Comparison of ENCODE assay signal across 35 cellular contexts in genomic region chr20:19874328-19874727, GRCh38.
"Had no signal": no experiment of that assay in that cellular context is flagged by ENCODE, and none has a peak within 500 bp of the region (broad histone marks: within the 10 kb centered on the region; RNA-seq: fewer than 3 reads in every experiment).

No MANE protein-coding gene starts in this region.

- H3K27me3 Mint-ChIP-seq: effector memory CD8-positive, alpha-beta T cell; stimulated activated memory B cell treated with anti-CD40 and anti-IgM and Interleukin-4, amounts not matched to agents 10 μg/mL and 1 μg/mL and 100 μg/mL, for 72 hours; T-helper 17 cell; type B pancreatic cell had no signal

- H3K4me3 Mint-ChIP-seq: activated naive CD4-positive, alpha-beta T cell treated with anti-CD3 and anti-CD28 coated beads for 36 hours; activated naive CD8-positive, alpha-beta T cell treated with anti-CD3 and anti-CD28 coated beads for 36 hours; activated T-helper 1 cell treated with anti-CD3 and anti-CD28 coated beads, Interleukin-12 subunit alpha, Interleukin-12 subunit beta, Interleukin-2, Interleukin-4 antibody, amounts not matched to agents 30 ng/mL and 10 ng/mL and 1 ng/mL, durations not matched to agents 14 hours and 24 hours and 36 hours; brain; effector memory CD8-positive, alpha-beta T cell; mesothelial cell of epicardium; naive thymus-derived CD4-positive, alpha-beta T cell; neural progenitor cell; stimulated activated memory B cell treated with anti-CD40 and anti-IgM and Interleukin-4, amounts not matched to agents 10 μg/mL and 1 μg/mL and 100 μg/mL, for 72 hours; stimulated activated naive CD8-positive, alpha-beta T cell treated with anti-CD3 and anti-CD28 coated beads, Interleukin-15, amount 100 ng/mL, for 72 hours; T-helper 17 cell; type B pancreatic cell had no signal

- DNase-seq: activated CD4-positive, alpha-beta T cell treated with anti-CD3 and anti-CD28 coated beads for 48 hours; activated CD4-positive, alpha-beta T cell treated with anti-CD3 and anti-CD28 coated beads, Interleukin-2, amount 50 U/mL, for 48 hours; activated CD8-positive, alpha-beta memory T cell treated with anti-CD3 and anti-CD28 coated beads for 24 hours; activated effector memory CD4-positive, alpha-beta T cell treated with anti-CD3 and anti-CD28 coated beads, Interleukin-2, amount 50 U/mL, for 16 hours; activated naive CD4-positive, alpha-beta T cell treated with anti-CD3 and anti-CD28 coated beads for 36 hours; activated naive CD8-positive, alpha-beta T cell treated with anti-CD3 and anti-CD28 coated beads for 36 hours; adrenal gland; aorta; caudate nucleus; cortex of kidney; effector memory CD8-positive, alpha-beta T cell; foreskin melanocyte; left cardiac atrium; naive thymus-derived CD4-positive, alpha-beta T cell; occipital lobe; psoas muscle; stimulated activated CD4-positive, alpha-beta T cell treated with anti-CD3 and anti-CD28 coated beads, Interleukin-1b, Interleukin-23, amount 100 ng/mL, for 48 hours; stimulated activated CD4-positive, alpha-beta T cell treated with anti-CD3 and anti-CD28 coated beads, Interleukin-4, amount 100 ng/mL, for 4 hours; stimulated activated CD8-positive, alpha-beta memory T cell treated with anti-CD3 and anti-CD28 coated beads, Interleukin-4, amount 100 ng/mL, for 48 hours; stimulated activated naive CD8-positive, alpha-beta T cell treated with anti-CD3 and anti-CD28 coated beads, Interleukin-15, amount 100 ng/mL, for 72 hours; substantia nigra; T-helper 17 cell; T1000; WERI-Rb-1 had no signal

- H3K9me3 Mint-ChIP-seq: activated naive CD8-positive, alpha-beta T cell treated with anti-CD3 and anti-CD28 coated beads for 36 hours; activated T-helper 1 cell treated with anti-CD3 and anti-CD28 coated beads, Interleukin-12 subunit alpha, Interleukin-12 subunit beta, Interleukin-2, Interleukin-4 antibody, amounts not matched to agents 30 ng/mL and 10 ng/mL and 1 ng/mL, durations not matched to agents 14 hours and 24 hours and 36 hours; effector memory CD8-positive, alpha-beta T cell; neural progenitor cell; stimulated activated naive CD8-positive, alpha-beta T cell treated with anti-CD3 and anti-CD28 coated beads, Interleukin-15, amount 100 ng/mL, for 72 hours; type B pancreatic cell had no signal

- H3K27me3 ChIP-seq: adrenal gland, esophagus muscularis mucosa, neural progenitor cell, vagina had no signal

- H3K79me2 ChIP-seq: parathyroid adenoma had no signal

- H3K27ac ChIP-seq: adrenal gland, neural progenitor cell, parathyroid adenoma, psoas muscle, WERI-Rb-1 had no signal

- H3K9ac ChIP-seq: neural progenitor cell, parathyroid adenoma had no signal

- H3K4me2 ChIP-seq: neural progenitor cell, smooth muscle cell had no signal

- H3K27ac Mint-ChIP-seq: activated naive CD4-positive, alpha-beta T cell treated with anti-CD3 and anti-CD28 coated beads for 36 hours; activated naive CD8-positive, alpha-beta T cell treated with anti-CD3 and anti-CD28 coated beads for 36 hours; activated T-helper 1 cell treated with anti-CD3 and anti-CD28 coated beads, Interleukin-12 subunit alpha, Interleukin-12 subunit beta, Interleukin-2, Interleukin-4 antibody, amounts not matched to agents 30 ng/mL and 10 ng/mL and 1 ng/mL, durations not matched to agents 14 hours and 24 hours and 36 hours; brain; effector memory CD8-positive, alpha-beta T cell; mesothelial cell of epicardium; naive thymus-derived CD4-positive, alpha-beta T cell; neural progenitor cell; stimulated activated memory B cell treated with anti-CD40 and anti-IgM and Interleukin-4, amounts not matched to agents 10 μg/mL and 1 μg/mL and 100 μg/mL, for 72 hours; stimulated activated naive CD8-positive, alpha-beta T cell treated with anti-CD3 and anti-CD28 coated beads, Interleukin-15, amount 100 ng/mL, for 72 hours; T-helper 17 cell; type B pancreatic cell had no signal

- ATAC-seq: activated CD4-positive, CD25-positive, alpha-beta regulatory T cell treated with anti-CD3 and anti-CD28 coated beads, Interleukin-2, amount 50 U/mL, for 24 hours; effector memory CD8-positive, alpha-beta T cell; left cardiac atrium; naive thymus-derived CD4-positive, alpha-beta T cell; psoas muscle; stimulated activated memory B cell treated with anti-CD40 and anti-IgM and Interleukin-4, amounts not matched to agents 10 μg/mL and 1 μg/mL and 100 μg/mL, for 72 hours; stimulated activated naive CD8-positive, alpha-beta T cell treated with anti-CD3 and anti-CD28 coated beads, Interleukin-15, amount 100 ng/mL, for 72 hours; T-helper 17 cell had no signal

- H3K36me3 Mint-ChIP-seq: activated naive CD8-positive, alpha-beta T cell treated with anti-CD3 and anti-CD28 coated beads for 36 hours; naive thymus-derived CD4-positive, alpha-beta T cell; stimulated activated memory B cell treated with anti-CD40 and anti-IgM and Interleukin-4, amounts not matched to agents 10 μg/mL and 1 μg/mL and 100 μg/mL, for 72 hours had no signal

- H3K4me1 ChIP-seq: neural progenitor cell, parathyroid adenoma, psoas muscle had no signal

- H3K4me1 Mint-ChIP-seq: activated naive CD8-positive, alpha-beta T cell treated with anti-CD3 and anti-CD28 coated beads for 36 hours; brain; neural progenitor cell; stimulated activated naive CD8-positive, alpha-beta T cell treated with anti-CD3 and anti-CD28 coated beads, Interleukin-15, amount 100 ng/mL, for 72 hours had no signal

- H3K4me3 ChIP-seq: adrenal gland, esophagus muscularis mucosa, neural progenitor cell, psoas muscle, smooth muscle cell, vagina had no signal

- H3K9me3 ChIP-seq: adrenal gland, esophagus muscularis mucosa, psoas muscle, vagina had no signal

- H3K36me3 ChIP-seq: adrenal gland, neural progenitor cell, WERI-Rb-1 had no signal

- H2AFZ ChIP-seq: neural progenitor cell, parathyroid adenoma had no signal
